In the genomic region with DNA sequence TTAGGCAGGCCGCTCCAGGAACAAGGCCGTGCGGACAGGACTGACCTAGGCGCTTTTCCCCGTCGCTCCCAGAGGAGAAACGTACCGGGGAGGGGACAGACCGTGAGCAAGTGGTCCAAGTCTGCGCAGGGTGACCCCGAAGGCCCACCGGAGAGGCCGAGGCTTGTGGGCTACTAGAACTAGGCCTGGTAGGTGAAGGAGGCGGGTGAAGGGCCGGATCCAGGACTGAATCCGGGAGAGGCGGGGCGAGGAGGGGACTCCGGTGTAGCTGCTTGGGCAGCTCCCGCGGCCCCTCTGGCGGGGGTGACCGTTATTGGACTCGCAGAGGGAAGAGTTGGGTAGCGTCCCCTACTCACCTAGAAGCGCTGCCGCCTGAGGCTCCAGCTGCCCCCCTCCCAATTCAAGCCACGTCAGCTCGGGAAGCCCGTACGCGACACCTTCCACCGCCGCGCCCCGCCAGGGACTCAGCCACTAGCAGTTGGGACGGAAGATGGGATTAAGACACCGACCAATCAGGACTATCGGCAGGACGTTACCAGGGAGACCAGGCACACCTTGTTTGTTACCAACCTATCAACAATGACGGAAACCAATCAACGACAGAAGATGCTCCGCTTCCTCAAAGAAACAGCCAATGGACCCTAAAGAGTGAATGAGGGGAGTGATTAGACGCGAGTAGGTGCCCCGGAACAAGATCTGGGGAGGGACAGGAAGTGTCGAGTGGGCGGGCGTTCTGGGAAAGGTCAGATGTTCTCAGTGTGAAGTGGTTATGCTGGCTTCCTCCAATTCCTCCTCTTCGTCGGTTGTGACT, we compare ENCODE assay signal across 1 cellular context.
A peak's percentile ranks its signal among the peaks of the same experiment; 100 is the strongest.
TF ChIP-seq lines count a peak whose summit lies in the region.

Gene GOLGB1, minus strand, starts transcription at position 466 of the 811 bp plus-strand sequence. CDS start 18,770 bp downstream, outside the sequence.

TF ChIP-seq in HepG2, 621 proteins besides CTCF, POLR2A, EP300 and RAD21 (continues in another document):
- TF ChIP-seq AHDC1 (CRISPR knock-in tag; IDR thresholded peaks at IDR 0.05; ENCODE audit: borderline replicate concordance) (no peak), ZNF510 (CRISPR knock-in tag; IDR thresholded peaks at IDR 0.05; ENCODE audit: low read depth) (no peak), ZNF546 (CRISPR knock-in tag; conservative IDR thresholded peaks at IDR 0.05) (no peak), ZFP36L2 (CRISPR knock-in tag; IDR thresholded peaks at IDR 0.05) (no peak), MLLT10 (CRISPR knock-in tag; IDR thresholded peaks at IDR 0.05) (no peak), NR3C1 (CRISPR knock-in tag; IDR thresholded peaks at IDR 0.05) (no peak), ZNF30 (CRISPR knock-in tag; IDR thresholded peaks at IDR 0.05) (0 out of 2 replicates have a peak, but pooled peaks have one; percentile 53), ZC3H4 (CRISPR knock-in tag; IDR thresholded peaks at IDR 0.05; ENCODE audit: borderline replicate concordance) (no peak), CCAR2 (optimal IDR thresholded peaks at IDR 0.05; ENCODE audit: low read depth, low read length) (no peak), ZMYM4 (CRISPR knock-in tag; IDR thresholded peaks at IDR 0.05) (peak; percentile 72), ZNF367 (CRISPR knock-in tag; IDR thresholded peaks at IDR 0.05; ENCODE audit: borderline replicate concordance) (peak; percentile 45; the same call in 1 of the 2 replicates), ZNF549 (CRISPR knock-in tag; IDR thresholded peaks at IDR 0.05) (0 out of 2 replicates have a peak, but pooled peaks have one; percentile 52), ZNF446 (CRISPR knock-in tag; IDR thresholded peaks at IDR 0.05) (no peak), ZNF781 (CRISPR knock-in tag; IDR thresholded peaks at IDR 0.05; ENCODE audit: borderline replicate concordance, not compliant biosample characterization) (peak; percentile 90), DPF2 (CRISPR knock-in tag; IDR thresholded peaks at IDR 0.05; ENCODE audit: borderline replicate concordance, low read depth) (no peak), MYC (CRISPR knock-in tag; IDR thresholded peaks at IDR 0.05; ENCODE audit: borderline replicate concordance) (peak; percentile 16), ZHX1 (CRISPR knock-in tag; IDR thresholded peaks at IDR 0.05; ENCODE audit: low read depth) (no peak), GMEB1 (CRISPR knock-in tag; IDR thresholded peaks at IDR 0.05; ENCODE audit: borderline replicate concordance) (peak; percentile 36; the same call in 1 of the 2 replicates), NONO (IDR thresholded peaks at IDR 0.05) (no peak), NONO (CRISPR knock-in tag; conservative IDR thresholded peaks at IDR 0.05) (peak; percentile 76), SCMH1 (CRISPR knock-in tag; IDR thresholded peaks at IDR 0.05; ENCODE audit: borderline replicate concordance) (no peak), EEA1 (CRISPR knock-in tag; IDR thresholded peaks at IDR 0.05; ENCODE audit: borderline replicate concordance) (no peak), RFXAP (CRISPR knock-in tag; IDR thresholded peaks at IDR 0.05; ENCODE audit: borderline replicate concordance) (peak; percentile 99), RORA (CRISPR knock-in tag; IDR thresholded peaks at IDR 0.05) (no peak), ARID3A (IDR thresholded peaks at IDR 0.05; ENCODE audit: low read depth, low read length) (peak; percentile 60), ZNF256 (CRISPR knock-in tag; conservative IDR thresholded peaks at IDR 0.05) (peak; percentile 25; the same call in 1 of the 2 replicates), NPAS2 (CRISPR knock-in tag; IDR thresholded peaks at IDR 0.05; ENCODE audit: borderline replicate concordance) (no peak), PAF1 (CRISPR knock-in tag; IDR thresholded peaks at IDR 0.05) (no peak), RBM22 (optimal IDR thresholded peaks at IDR 0.05; ENCODE audit: low read length) (peak; percentile 89), ZSCAN12 (CRISPR knock-in tag; IDR thresholded peaks at IDR 0.05) (peak; percentile 81; the same call in 1 of the 2 replicates), ZNF790 (CRISPR knock-in tag; IDR thresholded peaks at IDR 0.05; ENCODE audit: borderline replicate concordance) (no peak), GATAD2A (CRISPR knock-in tag; IDR thresholded peaks at IDR 0.05) (0 out of 2 replicates have a peak, but pooled peaks have one; percentile 7), CHCHD3 (CRISPR knock-in tag; IDR thresholded peaks at IDR 0.05) (0 out of 2 replicates have a peak, but pooled peaks have one; percentile 18), AGO2 (optimal IDR thresholded peaks at IDR 0.05; ENCODE audit: low read depth, low read length) (peak; percentile 69)
- TF ChIP-seq, protein P1, sequence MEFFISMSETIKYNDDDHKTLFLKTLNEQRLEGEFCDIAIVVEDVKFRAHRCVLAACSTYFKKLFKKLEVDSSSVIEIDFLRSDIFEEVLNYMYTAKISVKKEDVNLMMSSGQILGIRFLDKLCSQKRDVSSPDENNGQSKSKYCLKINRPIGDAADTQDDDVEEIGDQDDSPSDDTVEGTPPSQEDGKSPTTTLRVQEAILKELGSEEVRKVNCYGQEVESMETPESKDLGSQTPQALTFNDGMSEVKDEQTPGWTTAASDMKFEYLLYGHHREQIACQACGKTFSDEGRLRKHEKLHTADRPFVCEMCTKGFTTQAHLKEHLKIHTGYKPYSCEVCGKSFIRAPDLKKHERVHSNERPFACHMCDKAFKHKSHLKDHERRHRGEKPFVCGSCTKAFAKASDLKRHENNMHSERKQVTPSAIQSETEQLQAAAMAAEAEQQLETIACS (CRISPR knock-in tag; IDR thresholded peaks at IDR 0.05) = no peak
- TF ChIP-seq, protein P2, sequence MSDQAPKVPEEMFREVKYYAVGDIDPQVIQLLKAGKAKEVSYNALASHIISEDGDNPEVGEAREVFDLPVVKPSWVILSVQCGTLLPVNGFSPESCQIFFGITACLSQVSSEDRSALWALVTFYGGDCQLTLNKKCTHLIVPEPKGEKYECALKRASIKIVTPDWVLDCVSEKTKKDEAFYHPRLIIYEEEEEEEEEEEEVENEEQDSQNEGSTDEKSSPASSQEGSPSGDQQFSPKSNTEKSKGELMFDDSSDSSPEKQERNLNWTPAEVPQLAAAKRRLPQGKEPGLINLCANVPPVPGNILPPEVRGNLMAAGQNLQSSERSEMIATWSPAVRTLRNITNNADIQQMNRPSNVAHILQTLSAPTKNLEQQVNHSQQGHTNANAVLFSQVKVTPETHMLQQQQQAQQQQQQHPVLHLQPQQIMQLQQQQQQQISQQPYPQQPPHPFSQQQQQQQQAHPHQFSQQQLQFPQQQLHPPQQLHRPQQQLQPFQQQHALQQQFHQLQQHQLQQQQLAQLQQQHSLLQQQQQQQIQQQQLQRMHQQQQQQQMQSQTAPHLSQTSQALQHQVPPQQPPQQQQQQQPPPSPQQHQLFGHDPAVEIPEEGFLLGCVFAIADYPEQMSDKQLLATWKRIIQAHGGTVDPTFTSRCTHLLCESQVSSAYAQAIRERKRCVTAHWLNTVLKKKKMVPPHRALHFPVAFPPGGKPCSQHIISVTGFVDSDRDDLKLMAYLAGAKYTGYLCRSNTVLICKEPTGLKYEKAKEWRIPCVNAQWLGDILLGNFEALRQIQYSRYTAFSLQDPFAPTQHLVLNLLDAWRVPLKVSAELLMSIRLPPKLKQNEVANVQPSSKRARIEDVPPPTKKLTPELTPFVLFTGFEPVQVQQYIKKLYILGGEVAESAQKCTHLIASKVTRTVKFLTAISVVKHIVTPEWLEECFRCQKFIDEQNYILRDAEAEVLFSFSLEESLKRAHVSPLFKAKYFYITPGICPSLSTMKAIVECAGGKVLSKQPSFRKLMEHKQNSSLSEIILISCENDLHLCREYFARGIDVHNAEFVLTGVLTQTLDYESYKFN (CRISPR knock-in tag; conservative IDR thresholded peaks at IDR 0.05) = 0 out of 2 replicates have a peak, but pooled peaks have one; percentile 48
- TF ChIP-seq, protein P3, sequence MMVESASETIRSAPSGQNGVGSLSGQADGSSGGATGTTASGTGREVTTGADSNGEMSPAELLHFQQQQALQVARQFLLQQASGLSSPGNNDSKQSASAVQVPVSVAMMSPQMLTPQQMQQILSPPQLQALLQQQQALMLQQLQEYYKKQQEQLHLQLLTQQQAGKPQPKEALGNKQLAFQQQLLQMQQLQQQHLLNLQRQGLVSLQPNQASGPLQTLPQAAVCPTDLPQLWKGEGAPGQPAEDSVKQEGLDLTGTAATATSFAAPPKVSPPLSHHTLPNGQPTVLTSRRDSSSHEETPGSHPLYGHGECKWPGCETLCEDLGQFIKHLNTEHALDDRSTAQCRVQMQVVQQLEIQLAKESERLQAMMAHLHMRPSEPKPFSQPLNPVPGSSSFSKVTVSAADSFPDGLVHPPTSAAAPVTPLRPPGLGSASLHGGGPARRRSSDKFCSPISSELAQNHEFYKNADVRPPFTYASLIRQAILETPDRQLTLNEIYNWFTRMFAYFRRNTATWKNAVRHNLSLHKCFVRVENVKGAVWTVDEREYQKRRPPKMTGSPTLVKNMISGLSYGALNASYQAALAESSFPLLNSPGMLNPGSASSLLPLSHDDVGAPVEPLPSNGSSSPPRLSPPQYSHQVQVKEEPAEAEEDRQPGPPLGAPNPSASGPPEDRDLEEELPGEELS (CRISPR knock-in tag; IDR thresholded peaks at IDR 0.05) = peak; percentile 45; the same call in 1 of the 2 replicates
